20 cellular contexts compared by ENCODE assay signal in genomic region chr2:134738150-134738865, GRCh38. TPM values are rescaled to one million over a fixed set of nuclear protein-coding genes. Genes with fewer than 3 reads are reported as not detected.
DNase-seq lines count a peak whose midpoint lies in the region; ATAC-seq and TF ChIP-seq lines count a peak whose summit lies in the region.
"Had no signal": no experiment of that assay in that cellular context is flagged by ENCODE, and none has a peak within 500 bp of the region (broad histone marks: within the 10 kb centered on the region; RNA-seq: fewer than 3 reads in every experiment).

No MANE protein-coding gene starts in this region.

- no peaks in the 10 kb centered on the region for H4K20me1 ChIP-seq in OCI-LY1 (ENCODE audit: insufficient read depth, low read length)

- TF ChIP-seq CTCF in OCI-LY1 (IDR thresholded peaks at IDR 0.05; ENCODE audit: low read length) (no peak), progenitor cell of endocrine pancreas (IDR thresholded peaks at IDR 0.05; ENCODE audit: unreplicated experiment) (no peak)

- H3K4me2 ChIP-seq in OCI-LY1 (ENCODE audit: low read length) = peak overlapping the region; percentile 57

- H3K36me3 Mint-ChIP-seq in progenitor cell of endocrine pancreas (ENCODE audit: insufficient read depth) = no peaks in the 10 kb centered on the region
- H3K36me3 Mint-ChIP-seq: natural killer cell had no signal

- no peaks in the 10 kb centered on the region for H3K9me2 ChIP-seq in OCI-LY1 (ENCODE audit: low read depth, low read length)

- ATAC-seq in GM19351 (IDR thresholded peaks at IDR 0.05; ENCODE audit: unreplicated experiment) = no peak
- ATAC-seq: natural killer cell; pancreas; stimulated activated naive CD8-positive, alpha-beta T cell treated with anti-CD3 and anti-CD28 coated beads, Interleukin-15, Interleukin-2, amounts not matched to agents 100 U/mL and 50 U/mL, for 24 hours had no signal

- H3K9ac ChIP-seq in OCI-LY1 (ENCODE audit: low read length) = peak overlapping the region; percentile 57; the same call in 1 of the 2 replicates

- H3K4me3 ChIP-seq in OCI-LY1 (ENCODE audit: low read depth, low read length, poor library complexity, severe bottlenecking) = peak overlapping the region; percentile 1
- H3K4me3 ChIP-seq: dorsolateral prefrontal cortex, pancreas, skin epidermis, transverse colon had no signal

- H3F3A ChIP-seq in OCI-LY1 (ENCODE audit: insufficient read depth, low read length) = 0 out of 2 replicates have a peak, but pooled peaks cover 3% of the 10 kb centered on the region

- H3K27me3 ChIP-seq in OCI-LY1 (ENCODE audit: insufficient read depth, low read length) = no peaks in the 10 kb centered on the region
- H3K27me3 ChIP-seq: pancreas, transverse colon had no signal

- H3K79me2 ChIP-seq in OCI-LY1 (ENCODE audit: insufficient read depth, low read length) = no peaks in the 10 kb centered on the region

- 0 out of 2 replicates have a peak overlapping the region, but pooled peaks have one; percentile 20 for H2AFZ ChIP-seq in OCI-LY1 (ENCODE audit: low read length)

- H3K9me3 ChIP-seq in OCI-LY1 (ENCODE audit: low read length) = no peaks in the 10 kb centered on the region
- H3K9me3 ChIP-seq: pancreas, transverse colon had no signal

- H3K4me1 ChIP-seq in OCI-LY1 (ENCODE audit: insufficient read depth, low read length, severe bottlenecking) = peaks cover 59% of the 10 kb centered on the region
- H3K4me1 ChIP-seq: pancreas, transverse colon had no signal

- H3K27ac Mint-ChIP-seq in progenitor cell of endocrine pancreas = no peak overlapping the region
- H3K27ac Mint-ChIP-seq: activated CD4-positive, alpha-beta T cell treated with anti-CD3 and anti-CD28 coated beads, Interleukin-2, amount 10 ng/mL, durations not matched to agents 7 days and 5 days; natural killer cell had no signal

- H3K9me3 Mint-ChIP-seq in progenitor cell of endocrine pancreas (ENCODE audit: low read depth) = peaks cover under 1% of the 10 kb centered on the region
- H3K9me3 Mint-ChIP-seq: natural killer cell had no signal

- DNase-seq in EL = peak; percentile 18
- peak; percentile 25 for DNase-seq in cerebellum (ENCODE audit: low spot score)
- DNase-seq in pulmonary artery endothelial cell (ENCODE audit: low read depth, low spot score) = peak; percentile 17
- DNase-seq in NCI-H2081 treated with DMSO at 0.1 percent for 48 hours (lab: John Stamatoyannopoulos, UW) = no peak
- no peak for DNase-seq in progenitor cell of endocrine pancreas (ENCODE audit: low spot score, unreplicated experiment)
- no peak for DNase-seq in activated CD8-positive, alpha-beta memory T cell treated with anti-CD3 and anti-CD28 coated beads for 24 hours
- DNase-seq: activated CD4-positive, alpha-beta T cell treated with anti-CD3 and anti-CD28 coated beads, Interleukin-2, amount 10 ng/mL, durations not matched to agents 7 days and 5 days; activated effector memory CD4-positive, alpha-beta T cell treated with Interleukin-2 at 50 U/mL for 16 hours; CD8-positive, alpha-beta memory T cell; DND-41; mesendoderm; natural killer cell; pancreas; stimulated activated naive CD8-positive, alpha-beta T cell treated with anti-CD3 and anti-CD28 coated beads, Interleukin-15, Interleukin-2, amounts not matched to agents 100 U/mL and 50 U/mL, for 24 hours; transverse colon had no signal

- peaks cover 10% of the 10 kb centered on the region for H3K27me3 Mint-ChIP-seq in progenitor cell of endocrine pancreas

- no peaks in the 10 kb centered on the region for H3K4me1 Mint-ChIP-seq in progenitor cell of endocrine pancreas (ENCODE audit: low read depth)
- H3K4me1 Mint-ChIP-seq: activated CD4-positive, alpha-beta T cell treated with anti-CD3 and anti-CD28 coated beads, Interleukin-2, amount 10 ng/mL, durations not matched to agents 7 days and 5 days; CD8-positive, alpha-beta memory T cell had no signal

- H3K27ac ChIP-seq in OCI-LY1 (ENCODE audit: low read depth, low read length, poor library complexity, severe bottlenecking) = peak overlapping the region; percentile 98
- H3K27ac ChIP-seq: dorsolateral prefrontal cortex, HL-60, pancreas, transverse colon had no signal

- no peaks in the 10 kb centered on the region for H3K36me3 ChIP-seq in OCI-LY1 (ENCODE audit: insufficient read depth, low read length)
- H3K36me3 ChIP-seq: pancreas, transverse colon had no signal

- no peak overlapping the region for H3K4me3 Mint-ChIP-seq in progenitor cell of endocrine pancreas (ENCODE audit: low read depth)
- H3K4me3 Mint-ChIP-seq: activated CD4-positive, alpha-beta T cell treated with anti-CD3 and anti-CD28 coated beads, Interleukin-2, amount 10 ng/mL, durations not matched to agents 7 days and 5 days; CD8-positive, alpha-beta memory T cell; natural killer cell had no signal

RNA-seq across cellular contexts. Expression of gene TMEM163, which starts 19.5 kb away (rescaled TPM):
- 10.2 TPM for total RNA-seq in cerebellum
- 0.81 and 2.2 TPM in 2 replicates for total RNA-seq in pulmonary artery endothelial cell
- 3.7 and 3.8 TPM in 2 replicates for total RNA-seq in progenitor cell of endocrine pancreas
- total RNA-seq: activated CD4-positive, alpha-beta T cell treated with anti-CD3 and anti-CD28 coated beads, Interleukin-2, amount 10 ng/mL, durations not matched to agents 7 days and 5 days; CD8-positive, alpha-beta memory T cell had no signal

Comparison
In these comparisons a context has a peak if more than half of its experiments do, and no peak if none do; other contexts are left out.
1. DNase-seq: peak in EL (single experiment), cerebellum (single experiment) and pulmonary artery endothelial cell (single experiment); none in NCI-H2081 treated with DMSO at 0.1 percent for 48 hours (single experiment), progenitor cell of endocrine pancreas (single experiment) and activated CD8-positive, alpha-beta memory T cell treated with anti-CD3 and anti-CD28 coated beads for 24 hours (single experiment).